In genomic region chrX:71111141-71111843, GRCh38 we compare ENCODE assay signal across 8 cellular contexts. TPM values are rescaled to one million over a fixed set of nuclear protein-coding genes. Genes with fewer than 3 reads are reported as not detected.
DNase-seq lines count a peak whose midpoint lies in the region; ATAC-seq and TF ChIP-seq lines count a peak whose summit lies in the region.

IL2RG (minus strand) TSS chrX:71111577; CDS start chrX:71111539, 38 bp downstream.

- H3K4me3 ChIP-seq in Peyer's patch: peak within 1 kb of the TSS; percentile 36 to 48 (median 44)
- no peak within 1 kb of the TSS for H3K4me3 ChIP-seq in osteoblast (ENCODE audit: insufficient read depth, low read length)
- H3K4me3 ChIP-seq in WERI-Rb-1 (ENCODE audit: low read depth, low read length): no peak within 1 kb of the TSS

- H3K79me2 ChIP-seq in osteoblast (ENCODE audit: insufficient read depth, low read length): no peaks in the 10 kb centered on the region

- H3K9me3 ChIP-seq in Peyer's patch (no peaks in the 10 kb centered on the region), osteoblast (ENCODE audit: low read depth, low read length) (no peaks in the 10 kb centered on the region), WERI-Rb-1 (ENCODE audit: severe bottlenecking) (no peaks in the 10 kb centered on the region)

- H4K20me1 ChIP-seq in osteoblast (ENCODE audit: insufficient read depth, low read length): no peaks in the 10 kb centered on the region

- H3K36me3 ChIP-seq in Peyer's patch (no peaks in the 10 kb centered on the region), osteoblast (ENCODE audit: insufficient read depth, low read length) (no peaks in the 10 kb centered on the region), WERI-Rb-1 (no peaks in the 10 kb centered on the region)

- H3K27me3 ChIP-seq in Peyer's patch (no peaks in the 10 kb centered on the region), osteoblast (ENCODE audit: insufficient read depth, low read length) (peaks cover 9% of the 10 kb centered on the region), WERI-Rb-1 (ENCODE audit: insufficient read depth, low read depth, severe bottlenecking) (peaks cover 13% of the 10 kb centered on the region)

- DNase-seq in Peyer's patch (peak; percentile 66 to 92 (median 85)), osteoblast (ENCODE audit: insufficient read length, low spot score, missing footprints) (no peak), WERI-Rb-1 (no peak), NCI-H1417 treated with DMSO at 0.1 percent for 48 hours (lab: John Stamatoyannopoulos, UW) (no peak)
- DNase-seq in activated naive CD4-positive, alpha-beta T cell (lab: John Stamatoyannopoulos, UW): peak; percentile 4 to 59 (median 26)
- DNase-seq in stimulated activated CD4-positive, alpha-beta T cell treated with anti-CD3 and anti-CD28 coated beads, Interleukin-15, amount 100 ng/mL, for 48 hours (ENCODE audit: low read depth in 2 of 2): peak; percentile 53 to 78

- H3K27ac ChIP-seq in Peyer's patch: peak within 1 kb of the TSS; percentile 75 to 87 (median 78)
- H3K27ac ChIP-seq in osteoblast (ENCODE audit: low read depth, low read length): no peak within 1 kb of the TSS
- H3K27ac ChIP-seq in WERI-Rb-1: no peak within 1 kb of the TSS

- TF ChIP-seq CTCF in Peyer's patch (IDR thresholded peaks at IDR 0.05) (no peak), osteoblast (IDR thresholded peaks at IDR 0.05; ENCODE audit: extremely low read depth, low read depth, low read length) (no peak), WERI-Rb-1 (IDR thresholded peaks at IDR 0.05; ENCODE audit: low read depth, low read length) (no peak)

- peak; percentile 70 to 79 for TF ChIP-seq POLR2A in Peyer's patch (IDR thresholded peaks at IDR 0.05)

- ATAC-seq in GM18498 (IDR thresholded peaks at IDR 0.05; ENCODE audit: unreplicated experiment): peak; percentile 96
- peak; percentile 87 for ATAC-seq in HG02763 (IDR thresholded peaks at IDR 0.05; ENCODE audit: unreplicated experiment)

- no peak within 1 kb of the TSS for H3K4me2 ChIP-seq in osteoblast (ENCODE audit: insufficient read depth, low read length)

- H3K4me1 ChIP-seq in Peyer's patch (no peaks in the 10 kb centered on the region), osteoblast (ENCODE audit: insufficient read depth, low read length) (no peaks in the 10 kb centered on the region)

- no peak within 1 kb of the TSS for H2AFZ ChIP-seq in osteoblast (ENCODE audit: low read length)

RNA-seq across cellular contexts. Expression of gene IL2RG, which starts in this region (rescaled TPM):
- total RNA-seq in Peyer's patch (100 to 1,000 TPM in 1 of 4 donors, 10 to 100 TPM in 3; 18.2 to 222 (median 62.2) TPM), osteoblast (not detected in 2 replicates)

Comparison
In these comparisons a context has a peak if more than half of its experiments do, and no peak if none do; other contexts are left out.
1. RNA of gene IL2RG (total RNA-seq): 18.2 to 222 TPM in Peyer's patch; not detected in osteoblast; every median in the first group is over 10 times any median in the second.
2. DNase-seq: peak in Peyer's patch (3 of 3), activated naive CD4-positive, alpha-beta T cell (4 of 4) and stimulated activated CD4-positive, alpha-beta T cell treated with anti-CD3 and anti-CD28 coated beads, Interleukin-15, amount 100 ng/mL, for 48 hours (2 of 2); none in osteoblast (single experiment), WERI-Rb-1 (single experiment) and NCI-H1417 treated with DMSO at 0.1 percent for 48 hours (single experiment).
3. H3K27ac ChIP-seq: peak in Peyer's patch (4 of 4); none in osteoblast (single experiment) and WERI-Rb-1 (single experiment).
4. H3K4me3 ChIP-seq: peak in Peyer's patch (4 of 4); none in osteoblast (single experiment) and WERI-Rb-1 (single experiment).